Comparison of ENCODE assay signal across 7 cellular contexts in genomic region chr3:56725175-56725574, GRCh38. TPM values are rescaled to one million over a fixed set of nuclear protein-coding genes. Genes with fewer than 3 reads are reported as not detected.
DNase-seq lines count a peak whose midpoint lies in the region; ATAC-seq and TF ChIP-seq lines count a peak whose summit lies in the region.

No MANE protein-coding gene starts in this region.

- ATAC-seq in GM19468 (IDR thresholded peaks at IDR 0.05; ENCODE audit: extremely low read depth, unreplicated experiment) = peak; percentile 78
- peak; percentile 97 for ATAC-seq in HG03520 (IDR thresholded peaks at IDR 0.05; ENCODE audit: unreplicated experiment)
- ATAC-seq in activated T-helper 17 cell treated with anti-CD3 and anti-CD28 coated beads, Interleukin-2, amount 50 U/mL, for 72 hours (replicated peaks) = peak; percentile 98

- H3K4me3 Mint-ChIP-seq in activated T-helper 17 cell treated with anti-CD3 and anti-CD28 coated beads, Interleukin-2, amount 50 U/mL, for 72 hours = peak overlapping the region; percentile 84
- H3K4me3 Mint-ChIP-seq in CD14-positive monocyte = no peak overlapping the region

- TF ChIP-seq CTCF in CD14-positive monocyte (IDR thresholded peaks at IDR 0.05) = no peak

- DNase-seq in stimulated activated CD8-positive, alpha-beta memory T cell treated with anti-CD3 and anti-CD28 coated beads, Interleukin-15, amount 100 ng/mL, for 48 hours (ENCODE audit: low read depth in 2 of 2) = peak; percentile 58 to 59
- DNase-seq in NOMO-1 treated with dmso at 0.1 percent for 144 hours (lab: John Stamatoyannopoulos, UW; ENCODE audit: unreplicated experiment) (no peak), CD14-positive monocyte (ENCODE audit: low spot score) (no peak), NCI-H1930 (lab: John Stamatoyannopoulos, UW) (no peak)

- H3K36me3 Mint-ChIP-seq in activated T-helper 17 cell treated with anti-CD3 and anti-CD28 coated beads, Interleukin-2, amount 50 U/mL, for 72 hours (ENCODE audit: low read depth) = peaks cover 74% of the 10 kb centered on the region
- H3K36me3 Mint-ChIP-seq in CD14-positive monocyte = peaks cover 68 to 77% of the 10 kb centered on the region in 2 donors

- H3K27ac Mint-ChIP-seq in activated T-helper 17 cell treated with anti-CD3 and anti-CD28 coated beads, Interleukin-2, amount 50 U/mL, for 72 hours = peak overlapping the region; percentile 76
- H3K27ac Mint-ChIP-seq in CD14-positive monocyte = no peak overlapping the region

- peaks cover 21% of the 10 kb centered on the region for H3K4me1 Mint-ChIP-seq in activated T-helper 17 cell treated with anti-CD3 and anti-CD28 coated beads, Interleukin-2, amount 50 U/mL, for 72 hours
- peaks cover 6% of the 10 kb centered on the region for H3K4me1 Mint-ChIP-seq in CD14-positive monocyte

- intact Hi-C loops in CD14-positive monocyte (cut with micrococcal nuclease) = no loop called here

- peaks cover 3% of the 10 kb centered on the region for H3K9me3 Mint-ChIP-seq in activated T-helper 17 cell treated with anti-CD3 and anti-CD28 coated beads, Interleukin-2, amount 50 U/mL, for 72 hours
- H3K9me3 Mint-ChIP-seq in CD14-positive monocyte = no peaks in the 10 kb centered on the region

- no peaks in the 10 kb centered on the region for H3K27me3 Mint-ChIP-seq in activated T-helper 17 cell treated with anti-CD3 and anti-CD28 coated beads, Interleukin-2, amount 50 U/mL, for 72 hours
- H3K27me3 Mint-ChIP-seq in CD14-positive monocyte (ENCODE audit: low read depth in 3 of 3) = peaks cover 0 to 1% (median under 1%) of the 10 kb centered on the region in 3 donors

RNA-seq across cellular contexts. Expression of gene TASOR, which starts 42.1 kb away (rescaled TPM):
- total RNA-seq in activated T-helper 17 cell treated with anti-CD3 and anti-CD28 coated beads, Interleukin-2, amount 50 U/mL, for 72 hours = 10 to 100 TPM; 55.0 to 62.5 TPM
- 10 to 100 TPM; 10.8 to 18.6 TPM for polyA plus RNA-seq in CD14-positive monocyte

Comparison
In these comparisons a context has a peak if more than half of its experiments do, and no peak if none do; other contexts are left out.
1. DNase-seq: peak in stimulated activated CD8-positive, alpha-beta memory T cell treated with anti-CD3 and anti-CD28 coated beads, Interleukin-15, amount 100 ng/mL, for 48 hours (2 of 2); none in NOMO-1 treated with dmso at 0.1 percent for 144 hours (single experiment), CD14-positive monocyte (single experiment) and NCI-H1930 (0 of 2).
2. Peak in every context shown above with its lines, with median percentiles within 50 percentile points of each other: ATAC-seq.